15 cellular contexts compared by ENCODE assay signal in the genomic region with DNA sequence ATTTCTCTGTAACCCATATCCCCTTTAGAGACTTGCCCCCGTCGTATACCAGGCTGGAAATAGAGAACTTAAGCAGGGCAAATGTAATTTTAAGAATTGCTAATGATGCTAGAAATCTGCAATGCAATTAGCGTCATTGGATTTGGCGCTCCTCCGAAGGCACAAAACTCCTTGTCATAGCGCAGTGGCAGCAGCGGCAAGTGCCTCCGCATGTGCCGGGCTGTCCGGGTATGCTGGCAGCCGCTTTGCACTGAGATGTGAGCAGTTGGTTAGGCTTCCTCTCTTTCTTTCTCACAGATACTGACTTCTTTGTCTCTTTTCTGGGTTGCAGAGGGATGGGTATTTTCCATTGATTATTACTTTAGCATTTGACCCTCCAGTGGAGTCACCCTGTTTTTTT.
"Had no signal": no experiment of that assay in that cellular context is flagged by ENCODE, and none has a peak within 500 bp of the region (broad histone marks: within the 10 kb centered on the region; RNA-seq: fewer than 3 reads in every experiment).

No MANE protein-coding gene starts in this region.

- H3K9me3 ChIP-seq: gastroesophageal sphincter, ovary, tibial nerve, uterus had no signal

- H3K27me3 ChIP-seq: cardiac muscle cell, gastroesophageal sphincter, ovary, tibial nerve, uterus had no signal

- H3K4me1 ChIP-seq: uterus had no signal

- DNase-seq: activated CD4-positive, alpha-beta T cell treated with anti-CD3 and anti-CD28 coated beads, Interleukin-2, amount 50 U/mL, for 1 hour; activated CD8-positive, alpha-beta memory T cell treated with anti-CD3 and anti-CD28 coated beads for 24 hours; activated naive CD4-positive, alpha-beta T cell; erythroblast; mesendoderm; nephron progenitor cell; ovary; T-cell; T-helper 9 cell; uterus had no signal

- ATAC-seq: activated CD4-positive, CD25-positive, alpha-beta regulatory T cell treated with anti-CD3 and anti-CD28 coated beads, Interleukin-2, amount 50 U/mL, for 24 hours; gastroesophageal sphincter; stimulated activated effector memory CD8-positive, alpha-beta T cell treated with anti-CD3 and anti-CD28 coated beads, Interleukin-12 subunit alpha, Interleukin-12 subunit beta, amount 100 ng/mL, for 72 hours; T-cell had no signal

- H3K4me3 ChIP-seq: cardiac muscle cell, gastroesophageal sphincter, ovary, tibial nerve, uterus had no signal

- H3K36me3 ChIP-seq: cardiac muscle cell, gastroesophageal sphincter, ovary, uterus had no signal

- H3K27ac ChIP-seq: cardiac muscle cell, ovary had no signal
